ENCODE assay signal across 8 cellular contexts in the genomic region with DNA sequence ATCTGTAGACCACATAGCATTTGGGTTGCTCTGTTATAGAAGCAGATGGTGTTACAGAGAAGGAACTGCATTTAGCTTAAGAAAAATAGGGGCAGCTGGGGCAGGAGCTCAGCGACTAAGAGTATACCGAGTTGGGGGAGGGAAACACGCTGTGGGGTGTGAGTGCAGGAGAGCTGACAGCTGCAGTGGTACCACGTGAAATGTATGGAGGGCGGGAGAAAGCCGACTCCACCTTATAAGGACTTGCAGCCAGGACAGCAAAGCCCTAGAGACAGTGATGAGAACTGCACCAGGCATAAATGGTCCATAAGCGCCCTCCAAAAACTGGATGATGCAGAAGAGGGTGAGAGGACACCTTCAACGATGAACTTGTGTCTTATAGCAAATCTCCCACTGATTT.
DNase-seq lines count a peak whose midpoint lies in the region; ATAC-seq lines count a peak whose summit lies in the region.

No MANE protein-coding gene starts in this region.

- no peak overlapping the region for H2BK12ac ChIP-seq in mesenchymal stem cell (ENCODE audit: low read length in 2 of 2)

- ATAC-seq in HG02870 (IDR thresholded peaks at IDR 0.05; ENCODE audit: unreplicated experiment): peak; percentile 82

- no peak overlapping the region for H3K27ac ChIP-seq in mesenchymal stem cell (ENCODE audit: low read length, poor library complexity, severe bottlenecking)

- peaks cover 7% of the 10 kb centered on the region for H3K4me1 ChIP-seq in mesenchymal stem cell (ENCODE audit: control insufficient read depth, insufficient read depth, low read depth, low read length)

- no peak overlapping the region for H4K8ac ChIP-seq in mesenchymal stem cell (ENCODE audit: low read length)

- H3K27me3 ChIP-seq in mesenchymal stem cell (ENCODE audit: control insufficient read depth in 1 of 2, insufficient read depth in 1 of 2, low read length in 2 of 2): no peaks in the 10 kb centered on the region

- peak overlapping the region; percentile 17 for H3K9ac ChIP-seq in mesenchymal stem cell (ENCODE audit: low read length)

- H3K79me1 ChIP-seq in mesenchymal stem cell (replicated peaks; ENCODE audit: low read length, poor library complexity, severe bottlenecking): peaks cover 4% of the 10 kb centered on the region

- H3K4me2 ChIP-seq in mesenchymal stem cell (ENCODE audit: low read length, poor library complexity, severe bottlenecking): no peak overlapping the region

- DNase-seq in stimulated activated naive CD4-positive, alpha-beta T cell (lab: John Stamatoyannopoulos, UW): peak; percentile 7 to 56 (median 48)
- no peak for DNase-seq in stimulated activated naive CD4-positive, alpha-beta T cell treated with Interleukin-2 at 50 U/mL for 16 hours (lab: John Stamatoyannopoulos, UW)
- DNase-seq in NCI-H2107 (lab: John Stamatoyannopoulos, UW) (peak; percentile 70), mesenchymal stem cell (no peak), OCI-M1 (lab: John Stamatoyannopoulos, UW) (no peak), NCI-H1092 (lab: John Stamatoyannopoulos, UW) (no peak)
- DNase-seq in activated naive CD4-positive, alpha-beta T cell treated with anti-CD3 and anti-CD28 coated beads, Interleukin-2, amount 50 U/mL, for 16 hours: peak; percentile 39

- H3K9me3 ChIP-seq in mesenchymal stem cell (ENCODE audit: control insufficient read depth, low read length): no peaks in the 10 kb centered on the region

- no peak overlapping the region for H2BK15ac ChIP-seq in mesenchymal stem cell (ENCODE audit: low read depth, poor library complexity, severe bottlenecking)

- no peaks in the 10 kb centered on the region for H3K36me3 ChIP-seq in mesenchymal stem cell (ENCODE audit: control insufficient read depth in 1 of 2, insufficient read depth in 2 of 2, low read depth in 1 of 2, low read length in 2 of 2)

- no peak overlapping the region for H2AK5ac ChIP-seq in mesenchymal stem cell (ENCODE audit: low read length, severe bottlenecking)

- no peak overlapping the region for H2AFZ ChIP-seq in mesenchymal stem cell (ENCODE audit: low read depth, low read length)

- H3K18ac ChIP-seq in mesenchymal stem cell (ENCODE audit: low read depth in 1 of 2, low read length in 2 of 2): no peak overlapping the region

- H4K91ac ChIP-seq in mesenchymal stem cell (ENCODE audit: low read length): no peak overlapping the region

- H3K4me3 ChIP-seq in mesenchymal stem cell (ENCODE audit: insufficient read depth in 1 of 2, low read depth in 1 of 2, low read length in 2 of 2): no peak overlapping the region

- no peak overlapping the region for H3K4ac ChIP-seq in mesenchymal stem cell (ENCODE audit: low read depth in 1 of 2, low read length in 2 of 2)

- no peak overlapping the region for H3K23ac ChIP-seq in mesenchymal stem cell (ENCODE audit: low read length in 2 of 2)

- H2BK120ac ChIP-seq in mesenchymal stem cell (ENCODE audit: low read depth, low read length): no peak overlapping the region

- WGBS in mesenchymal stem cell: 68% methylated on average over 7 of the region's 8 CpGs

- H3K14ac ChIP-seq in mesenchymal stem cell (ENCODE audit: low read length in 2 of 2): no peak overlapping the region

- no peak overlapping the region for H2BK5ac ChIP-seq in mesenchymal stem cell (ENCODE audit: low read depth, low read length, poor library complexity, severe bottlenecking)

Comparison
In these comparisons a context has a peak if more than half of its experiments do, and no peak if none do; other contexts are left out.
1. DNase-seq: peak in stimulated activated naive CD4-positive, alpha-beta T cell (6 of 6), NCI-H2107 (single experiment) and activated naive CD4-positive, alpha-beta T cell treated with anti-CD3 and anti-CD28 coated beads, Interleukin-2, amount 50 U/mL, for 16 hours (single experiment); none in stimulated activated naive CD4-positive, alpha-beta T cell treated with Interleukin-2 at 50 U/mL for 16 hours (single experiment), mesenchymal stem cell (single experiment), OCI-M1 (single experiment) and NCI-H1092 (single experiment).